ENCODE assay signal across 2 cellular contexts in the genomic region with DNA sequence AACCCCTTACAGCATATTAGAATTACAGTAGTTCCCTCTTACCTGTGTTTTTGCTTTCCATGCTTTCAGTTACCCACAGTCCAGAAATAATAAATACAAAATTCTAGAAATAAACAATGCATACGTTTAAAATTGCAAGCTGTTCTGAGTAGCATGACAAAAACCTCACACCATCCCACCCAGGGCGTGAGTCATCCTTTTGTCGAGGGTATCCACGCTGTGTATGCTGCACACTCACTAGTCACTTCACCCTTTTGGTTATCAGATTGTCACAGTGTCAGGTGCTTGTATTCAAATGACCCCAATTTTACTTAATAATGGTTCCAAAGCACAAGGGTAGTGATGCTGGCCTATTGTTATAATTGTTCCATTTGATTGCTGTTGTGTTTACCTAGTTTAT.
A peak's percentile ranks its signal among the peaks of the same experiment; 100 is the strongest.
TF ChIP-seq lines count a peak whose summit lies in the region.

No MANE protein-coding gene starts in this region.

TF ChIP-seq in IMR-90, 13 proteins besides CTCF, POLR2A, EP300 and RAD21:
- peak; percentile 45 for TF ChIP-seq BHLHE40 (IDR thresholded peaks at IDR 0.05; ENCODE audit: low read depth, low read length)
- no peak for TF ChIP-seq NFE2L2 (IDR thresholded peaks at IDR 0.05; ENCODE audit: low read depth, low read length)
- TF ChIP-seq FOS (IDR thresholded peaks at IDR 0.05; ENCODE audit: low read depth, low read length): peak; percentile 41; the same call in 1 of the 2 replicates

TF ChIP-seq in GM12878, 131 proteins besides CTCF, POLR2A, EP300 and RAD21:
- TF ChIP-seq, protein P1, sequence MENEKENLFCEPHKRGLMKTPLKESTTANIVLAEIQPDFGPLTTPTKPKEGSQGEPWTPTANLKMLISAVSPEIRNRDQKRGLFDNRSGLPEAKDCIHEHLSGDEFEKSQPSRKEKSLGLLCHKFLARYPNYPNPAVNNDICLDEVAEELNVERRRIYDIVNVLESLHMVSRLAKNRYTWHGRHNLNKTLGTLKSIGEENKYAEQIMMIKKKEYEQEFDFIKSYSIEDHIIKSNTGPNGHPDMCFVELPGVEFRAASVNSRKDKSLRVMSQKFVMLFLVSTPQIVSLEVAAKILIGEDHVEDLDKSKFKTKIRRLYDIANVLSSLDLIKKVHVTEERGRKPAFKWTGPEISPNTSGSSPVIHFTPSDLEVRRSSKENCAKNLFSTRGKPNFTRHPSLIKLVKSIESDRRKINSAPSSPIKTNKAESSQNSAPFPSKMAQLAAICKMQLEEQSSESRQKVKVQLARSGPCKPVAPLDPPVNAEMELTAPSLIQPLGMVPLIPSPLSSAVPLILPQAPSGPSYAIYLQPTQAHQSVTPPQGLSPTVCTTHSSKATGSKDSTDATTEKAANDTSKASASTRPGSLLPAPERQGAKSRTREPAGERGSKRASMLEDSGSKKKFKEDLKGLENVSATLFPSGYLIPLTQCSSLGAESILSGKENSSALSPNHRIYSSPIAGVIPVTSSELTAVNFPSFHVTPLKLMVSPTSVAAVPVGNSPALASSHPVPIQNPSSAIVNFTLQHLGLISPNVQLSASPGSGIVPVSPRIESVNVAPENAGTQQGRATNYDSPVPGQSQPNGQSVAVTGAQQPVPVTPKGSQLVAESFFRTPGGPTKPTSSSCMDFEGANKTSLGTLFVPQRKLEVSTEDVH (IDR thresholded peaks at IDR 0.05; ENCODE audit: low read depth, partially characterized antibody): no peak
- TF ChIP-seq YY1 (IDR thresholded peaks at IDR 0.05; ENCODE audit: low read depth, low read length) (no peak), TCF12 (IDR thresholded peaks at IDR 0.05; ENCODE audit: low read depth, low read length) (no peak), ETV6 (conservative IDR thresholded peaks at IDR 0.05 in 1 of 2, IDR thresholded peaks at IDR 0.05 in 1 of 2; ENCODE audit: borderline replicate concordance in 1 of 2, low read depth in 1 of 2) (no peak), GATAD2B (conservative IDR thresholded peaks at IDR 0.05; ENCODE audit: low read depth) (no peak), ZSCAN29 (IDR thresholded peaks at IDR 0.05) (no peak), SP1 (IDR thresholded peaks at IDR 0.05; ENCODE audit: low read depth, low read length) (no peak), PAX8 (IDR thresholded peaks at IDR 0.05) (no peak), BACH1 (IDR thresholded peaks at IDR 0.05; ENCODE audit: borderline replicate concordance) (no peak), NBN (IDR thresholded peaks at IDR 0.05) (no peak), MTA3 (IDR thresholded peaks at IDR 0.05; ENCODE audit: borderline replicate concordance, low read length) (no peak), SUZ12 (IDR thresholded peaks at IDR 0.05; ENCODE audit: unreplicated experiment) (no peak), TARDBP (IDR thresholded peaks at IDR 0.05; ENCODE audit: borderline replicate concordance) (no peak)
- TF ChIP-seq, protein P2, sequence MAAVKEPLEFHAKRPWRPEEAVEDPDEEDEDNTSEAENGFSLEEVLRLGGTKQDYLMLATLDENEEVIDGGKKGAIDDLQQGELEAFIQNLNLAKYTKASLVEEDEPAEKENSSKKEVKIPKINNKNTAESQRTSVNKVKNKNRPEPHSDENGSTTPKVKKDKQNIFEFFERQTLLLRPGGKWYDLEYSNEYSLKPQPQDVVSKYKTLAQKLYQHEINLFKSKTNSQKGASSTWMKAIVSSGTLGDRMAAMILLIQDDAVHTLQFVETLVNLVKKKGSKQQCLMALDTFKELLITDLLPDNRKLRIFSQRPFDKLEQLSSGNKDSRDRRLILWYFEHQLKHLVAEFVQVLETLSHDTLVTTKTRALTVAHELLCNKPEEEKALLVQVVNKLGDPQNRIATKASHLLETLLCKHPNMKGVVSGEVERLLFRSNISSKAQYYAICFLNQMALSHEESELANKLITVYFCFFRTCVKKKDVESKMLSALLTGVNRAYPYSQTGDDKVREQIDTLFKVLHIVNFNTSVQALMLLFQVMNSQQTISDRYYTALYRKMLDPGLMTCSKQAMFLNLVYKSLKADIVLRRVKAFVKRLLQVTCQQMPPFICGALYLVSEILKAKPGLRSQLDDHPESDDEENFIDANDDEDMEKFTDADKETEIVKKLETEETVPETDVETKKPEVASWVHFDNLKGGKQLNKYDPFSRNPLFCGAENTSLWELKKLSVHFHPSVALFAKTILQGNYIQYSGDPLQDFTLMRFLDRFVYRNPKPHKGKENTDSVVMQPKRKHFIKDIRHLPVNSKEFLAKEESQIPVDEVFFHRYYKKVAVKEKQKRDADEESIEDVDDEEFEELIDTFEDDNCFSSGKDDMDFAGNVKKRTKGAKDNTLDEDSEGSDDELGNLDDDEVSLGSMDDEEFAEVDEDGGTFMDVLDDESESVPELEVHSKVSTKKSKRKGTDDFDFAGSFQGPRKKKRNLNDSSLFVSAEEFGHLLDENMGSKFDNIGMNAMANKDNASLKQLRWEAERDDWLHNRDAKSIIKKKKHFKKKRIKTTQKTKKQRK (IDR thresholded peaks at IDR 0.05; ENCODE audit: low read depth, low read length): no peak
- TF ChIP-seq, protein P3, sequence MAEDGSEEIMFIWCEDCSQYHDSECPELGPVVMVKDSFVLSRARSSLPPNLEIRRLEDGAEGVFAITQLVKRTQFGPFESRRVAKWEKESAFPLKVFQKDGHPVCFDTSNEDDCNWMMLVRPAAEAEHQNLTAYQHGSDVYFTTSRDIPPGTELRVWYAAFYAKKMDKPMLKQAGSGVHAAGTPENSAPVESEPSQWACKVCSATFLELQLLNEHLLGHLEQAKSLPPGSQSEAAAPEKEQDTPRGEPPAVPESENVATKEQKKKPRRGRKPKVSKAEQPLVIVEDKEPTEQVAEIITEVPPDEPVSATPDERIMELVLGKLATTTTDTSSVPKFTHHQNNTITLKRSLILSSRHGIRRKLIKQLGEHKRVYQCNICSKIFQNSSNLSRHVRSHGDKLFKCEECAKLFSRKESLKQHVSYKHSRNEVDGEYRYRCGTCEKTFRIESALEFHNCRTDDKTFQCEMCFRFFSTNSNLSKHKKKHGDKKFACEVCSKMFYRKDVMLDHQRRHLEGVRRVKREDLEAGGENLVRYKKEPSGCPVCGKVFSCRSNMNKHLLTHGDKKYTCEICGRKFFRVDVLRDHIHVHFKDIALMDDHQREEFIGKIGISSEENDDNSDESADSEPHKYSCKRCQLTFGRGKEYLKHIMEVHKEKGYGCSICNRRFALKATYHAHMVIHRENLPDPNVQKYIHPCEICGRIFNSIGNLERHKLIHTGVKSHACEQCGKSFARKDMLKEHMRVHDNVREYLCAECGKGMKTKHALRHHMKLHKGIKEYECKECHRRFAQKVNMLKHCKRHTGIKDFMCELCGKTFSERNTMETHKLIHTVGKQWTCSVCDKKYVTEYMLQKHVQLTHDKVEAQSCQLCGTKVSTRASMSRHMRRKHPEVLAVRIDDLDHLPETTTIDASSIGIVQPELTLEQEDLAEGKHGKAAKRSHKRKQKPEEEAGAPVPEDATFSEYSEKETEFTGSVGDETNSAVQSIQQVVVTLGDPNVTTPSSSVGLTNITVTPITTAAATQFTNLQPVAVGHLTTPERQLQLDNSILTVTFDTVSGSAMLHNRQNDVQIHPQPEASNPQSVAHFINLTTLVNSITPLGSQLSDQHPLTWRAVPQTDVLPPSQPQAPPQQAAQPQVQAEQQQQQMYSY (CRISPR knock-in tag; IDR thresholded peaks at IDR 0.05): no peak
- TF ChIP-seq, protein P4, sequence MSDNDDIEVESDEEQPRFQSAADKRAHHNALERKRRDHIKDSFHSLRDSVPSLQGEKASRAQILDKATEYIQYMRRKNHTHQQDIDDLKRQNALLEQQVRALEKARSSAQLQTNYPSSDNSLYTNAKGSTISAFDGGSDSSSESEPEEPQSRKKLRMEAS (IDR thresholded peaks at IDR 0.05; ENCODE audit: low read depth, low read length): no peak
- TF ChIP-seq, protein P5, sequence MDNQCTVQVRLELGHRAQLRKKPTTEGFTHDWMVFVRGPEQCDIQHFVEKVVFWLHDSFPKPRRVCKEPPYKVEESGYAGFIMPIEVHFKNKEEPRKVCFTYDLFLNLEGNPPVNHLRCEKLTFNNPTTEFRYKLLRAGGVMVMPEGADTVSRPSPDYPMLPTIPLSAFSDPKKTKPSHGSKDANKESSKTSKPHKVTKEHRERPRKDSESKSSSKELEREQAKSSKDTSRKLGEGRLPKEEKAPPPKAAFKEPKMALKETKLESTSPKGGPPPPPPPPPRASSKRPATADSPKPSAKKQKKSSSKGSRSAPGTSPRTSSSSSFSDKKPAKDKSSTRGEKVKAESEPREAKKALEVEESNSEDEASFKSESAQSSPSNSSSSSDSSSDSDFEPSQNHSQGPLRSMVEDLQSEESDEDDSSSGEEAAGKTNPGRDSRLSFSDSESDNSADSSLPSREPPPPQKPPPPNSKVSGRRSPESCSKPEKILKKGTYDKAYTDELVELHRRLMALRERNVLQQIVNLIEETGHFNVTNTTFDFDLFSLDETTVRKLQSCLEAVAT (IDR thresholded peaks at IDR 0.05): no peak
- TF ChIP-seq, protein P6, sequence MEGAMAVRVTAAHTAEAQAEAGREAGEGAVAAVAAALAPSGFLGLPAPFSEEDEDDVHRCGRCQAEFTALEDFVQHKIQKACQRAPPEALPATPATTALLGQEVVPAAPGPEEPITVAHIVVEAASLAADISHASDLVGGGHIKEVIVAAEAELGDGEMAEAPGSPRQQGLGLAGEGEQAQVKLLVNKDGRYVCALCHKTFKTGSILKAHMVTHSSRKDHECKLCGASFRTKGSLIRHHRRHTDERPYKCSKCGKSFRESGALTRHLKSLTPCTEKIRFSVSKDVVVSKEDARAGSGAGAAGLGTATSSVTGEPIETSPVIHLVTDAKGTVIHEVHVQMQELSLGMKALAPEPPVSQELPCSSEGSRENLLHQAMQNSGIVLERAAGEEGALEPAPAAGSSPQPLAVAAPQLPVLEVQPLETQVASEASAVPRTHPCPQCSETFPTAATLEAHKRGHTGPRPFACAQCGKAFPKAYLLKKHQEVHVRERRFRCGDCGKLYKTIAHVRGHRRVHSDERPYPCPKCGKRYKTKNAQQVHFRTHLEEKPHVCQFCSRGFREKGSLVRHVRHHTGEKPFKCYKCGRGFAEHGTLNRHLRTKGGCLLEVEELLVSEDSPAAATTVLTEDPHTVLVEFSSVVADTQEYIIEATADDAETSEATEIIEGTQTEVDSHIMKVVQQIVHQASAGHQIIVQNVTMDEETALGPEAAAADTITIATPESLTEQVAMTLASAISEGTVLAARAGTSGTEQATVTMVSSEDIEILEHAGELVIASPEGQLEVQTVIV (IDR thresholded peaks at IDR 0.05; ENCODE audit: borderline replicate concordance, partially characterized antibody): no peak
